ENCODE assay signal across 8 cellular contexts in genomic region chr6:31356946-31357466, GRCh38. TPM values are rescaled to one million over a fixed set of nuclear protein-coding genes. Genes with fewer than 3 reads are reported as not detected.
A peak's percentile ranks its signal among the peaks of the same experiment; 100 is the strongest.
DNase-seq lines count a peak whose midpoint lies in the region; ATAC-seq and TF ChIP-seq lines count a peak whose summit lies in the region.

Gene HLA-B, minus strand, starts transcription at chr6:31357179. Its CDS starts 21 bp downstream, at chr6:31357158.

- peaks cover 0 to 11% of the 10 kb centered on the region in 2 donors for H3K9me3 Mint-ChIP-seq in activated naive CD4-positive, alpha-beta T cell treated with anti-CD3 and anti-CD28 coated beads, Interleukin-2, amount 50 U/mL, for 72 hours

- H3K9ac ChIP-seq in SK-N-MC (ENCODE audit: insufficient read length): peak within 1 kb of the TSS; percentile 26

- peak in 1 of 2 donors; percentile 60 for TF ChIP-seq POLR2A in suprapubic skin (IDR thresholded peaks at IDR 0.05)

- no peak for TF ChIP-seq CTCF in suprapubic skin (IDR thresholded peaks at IDR 0.05)

- peak; percentile 84 for DNase-seq in DMS 273 (lab: John Stamatoyannopoulos, UW; ENCODE audit: unreplicated experiment)
- no peak for DNase-seq in HT1080 (ENCODE audit: low read depth)
- DNase-seq in SK-N-MC (ENCODE audit: low read depth, low spot score): peak; percentile 24
- peak; percentile 84 to 92 for DNase-seq in activated naive CD4-positive, alpha-beta T cell treated with anti-CD3 and anti-CD28 coated beads, Interleukin-2, amount 50 U/mL, for 72 hours (ENCODE audit: low spot score in 2 of 2)
- DNase-seq in glomerular visceral epithelial cell (ENCODE audit: extremely low spot score): peak; percentile 84
- DNase-seq in nucleus accumbens (lab: John Stamatoyannopoulos, UW): peak in 49 of 56 donors; percentile 7 to 84 (median 54)
- peak; percentile 87 to 95 for DNase-seq in suprapubic skin (ENCODE audit: low spot score in 2 of 2)

- peaks cover 15% of the 10 kb centered on the region for H3K4me1 ChIP-seq in suprapubic skin

- H3K9me3 ChIP-seq in SK-N-MC (ENCODE audit: low read depth, low read length) (no peaks in the 10 kb centered on the region), suprapubic skin (no peaks in the 10 kb centered on the region)

- H3K27ac ChIP-seq in SK-N-MC (no peak within 1 kb of the TSS), suprapubic skin (peak within 1 kb of the TSS; percentile 82)

- no peak for TF ChIP-seq EP300 in suprapubic skin (IDR thresholded peaks at IDR 0.05)

- WGBS in suprapubic skin: 0% methylated on average over 7 of the region's 39 CpGs

- peak within 1 kb of the TSS; percentile 81 to 100 for H3K27ac Mint-ChIP-seq in activated naive CD4-positive, alpha-beta T cell treated with anti-CD3 and anti-CD28 coated beads, Interleukin-2, amount 50 U/mL, for 72 hours

- ATAC-seq in GM21381 (IDR thresholded peaks at IDR 0.05; ENCODE audit: unreplicated experiment): peak; percentile 61
- ATAC-seq in activated naive CD4-positive, alpha-beta T cell treated with anti-CD3 and anti-CD28 coated beads, Interleukin-2, amount 50 U/mL, for 72 hours: peak; percentile 80 to 84

- H3K27me3 ChIP-seq in suprapubic skin: peaks cover 3% of the 10 kb centered on the region

- peaks cover 41 to 55% of the 10 kb centered on the region in 2 donors for H3K36me3 Mint-ChIP-seq in activated naive CD4-positive, alpha-beta T cell treated with anti-CD3 and anti-CD28 coated beads, Interleukin-2, amount 50 U/mL, for 72 hours

- H3K36me3 ChIP-seq in SK-N-MC (ENCODE audit: insufficient read depth, low read length) (no peaks in the 10 kb centered on the region), suprapubic skin (peaks cover 9% of the 10 kb centered on the region)

- H3K4me3 ChIP-seq in SK-N-MC: peak within 1 kb of the TSS; percentile 83
- H3K4me3 ChIP-seq in suprapubic skin: peak within 1 kb of the TSS; percentile 68

RNA-seq across cellular contexts. Expression of gene HLA-B, which starts in this region (rescaled TPM):
- 11.8 and 15.4 TPM in 2 replicates for total RNA-seq in HT1080 (2014; rRNA removed; shearing (Covaris generic))
- 16.9 and 17.2 TPM in 2 replicates for polyA plus RNA-seq in HT1080 (2015; cell fraction: cytosol; rRNA removed)
- 27.3 and 30.3 TPM in 2 replicates for polyA plus RNA-seq in HT1080 (2015; cell fraction: nucleus; rRNA removed)
- total RNA-seq in activated naive CD4-positive, alpha-beta T cell treated with anti-CD3 and anti-CD28 coated beads, Interleukin-2, amount 50 U/mL, for 72 hours: 1,000 to 10,000 TPM; 2,668 to 4,981 TPM
- total RNA-seq in suprapubic skin: 1,000 to 10,000 TPM in 3 of 4 donors, 100 to 1,000 TPM in 1; 995 to 1,612 (median 1,279) TPM

Comparison
In these comparisons a context has a peak if more than half of its experiments do, and no peak if none do; other contexts are left out.
1. RNA of gene HLA-B (total RNA-seq): 2,668 to 4,981 TPM in activated naive CD4-positive, alpha-beta T cell treated with anti-CD3 and anti-CD28 coated beads, Interleukin-2, amount 50 U/mL, for 72 hours and 995 to 1,612 TPM in suprapubic skin; 11.8 to 15.4 TPM in HT1080; every median in the first group is over 10 times any median in the second.